Comparison of ENCODE assay signal across 8 cellular contexts in genomic region chr10:6348091-6348862, GRCh38.
DNase-seq lines count a peak whose midpoint lies in the region; ATAC-seq, FAIRE-seq and TF ChIP-seq lines count a peak whose summit lies in the region.

No MANE protein-coding gene starts in this region.

- H3K36me3 Mint-ChIP-seq in activated T-cell treated with anti-CD3 and anti-CD28 coated beads, Interleukin-2, amount 50 U/mL, for 24 hours (ENCODE audit: low read depth): peaks cover 8% of the 10 kb centered on the region

- ATAC-seq in HG02678 (IDR thresholded peaks at IDR 0.05; ENCODE audit: unreplicated experiment): peak; percentile 90
- ATAC-seq in left ventricle myocardium superior: peak; percentile 58

- peak overlapping the region; percentile 11; the same call in 1 of the 2 replicates for H3K4me3 ChIP-seq in GM12864 (ENCODE audit: low read depth, low read length)

- FAIRE-seq in HTR-8/SVneo (lab: Jason Lieb, UNC): no peak

- peaks cover 11% of the 10 kb centered on the region for H3K9me3 Mint-ChIP-seq in activated T-cell treated with anti-CD3 and anti-CD28 coated beads, Interleukin-2, amount 50 U/mL, for 24 hours

- H3K27me3 Mint-ChIP-seq in activated T-cell treated with anti-CD3 and anti-CD28 coated beads, Interleukin-2, amount 50 U/mL, for 24 hours: no peaks in the 10 kb centered on the region

- peaks cover 68% of the 10 kb centered on the region for H3K4me1 Mint-ChIP-seq in activated T-cell treated with anti-CD3 and anti-CD28 coated beads, Interleukin-2, amount 50 U/mL, for 24 hours (ENCODE audit: low read depth)

- TF ChIP-seq CTCF in GM12864 (IDR thresholded peaks at IDR 0.05; ENCODE audit: low read depth, low read length, missing control alignments): no peak

- peak overlapping the region; percentile 76 for H3K4me3 Mint-ChIP-seq in activated T-cell treated with anti-CD3 and anti-CD28 coated beads, Interleukin-2, amount 50 U/mL, for 24 hours

- DNase-seq in GM12864 (ENCODE audit: low read depth) (peak; percentile 75), NOMO-1 treated with DMSO at 0.1 percent for 48 hours (lab: John Stamatoyannopoulos, UW; ENCODE audit: unreplicated experiment) (peak; percentile 97), left ventricle myocardium superior (peak; percentile 60), NCI-H187 (lab: John Stamatoyannopoulos, UW) (no peak), HTR-8/SVneo (ENCODE audit: insufficient read length, low spot score) (no peak)
- peak; percentile 79 for DNase-seq in activated T-cell treated with anti-CD3 and anti-CD28 coated beads, Interleukin-2, amount 50 U/mL, for 24 hours
- peak; percentile 92 for DNase-seq in stimulated activated CD4-positive, alpha-beta T cell treated with anti-CD3 and anti-CD28 coated beads, Interleukin-1b, Interleukin-23, amount 100 ng/mL, for 48 hours

- H3K27ac Mint-ChIP-seq in activated T-cell treated with anti-CD3 and anti-CD28 coated beads, Interleukin-2, amount 50 U/mL, for 24 hours: peak overlapping the region; percentile 98

- intact Hi-C loops in left ventricle myocardium superior (cut with micrococcal nuclease): no loop called here

Comparison
In these comparisons a context has a peak if more than half of its experiments do, and no peak if none do; other contexts are left out.
1. DNase-seq: peak in GM12864 (single experiment), NOMO-1 treated with DMSO at 0.1 percent for 48 hours (single experiment), activated T-cell treated with anti-CD3 and anti-CD28 coated beads, Interleukin-2, amount 50 U/mL, for 24 hours (single experiment), left ventricle myocardium superior (single experiment) and stimulated activated CD4-positive, alpha-beta T cell treated with anti-CD3 and anti-CD28 coated beads, Interleukin-1b, Interleukin-23, amount 100 ng/mL, for 48 hours (single experiment); none in NCI-H187 (0 of 2) and HTR-8/SVneo (single experiment).